In genomic region chr3:16897254-16897926, GRCh38 we compare ENCODE assay signal across 8 cellular contexts. TPM values are rescaled to one million over a fixed set of nuclear protein-coding genes. Genes with fewer than 3 reads are reported as not detected.
DNase-seq lines count a peak whose midpoint lies in the region; ATAC-seq and TF ChIP-seq lines count a peak whose summit lies in the region.

No MANE protein-coding gene starts in this region.

- peak overlapping the region; percentile 15 for H3K4me3 ChIP-seq in rectal smooth muscle tissue (ENCODE audit: low read length)
- no peak overlapping the region for H3K4me3 ChIP-seq in upper lobe of left lung

- no peak for TF ChIP-seq EP300 in upper lobe of left lung (IDR thresholded peaks at IDR 0.05)

- no peaks in the 10 kb centered on the region for H3K36me3 ChIP-seq in rectal smooth muscle tissue (ENCODE audit: control insufficient read depth, insufficient read depth, low read length)
- no peaks in the 10 kb centered on the region for H3K36me3 ChIP-seq in upper lobe of left lung

- DNase-seq in EH (ENCODE audit: low read depth) (peak; percentile 86), CD1c-positive myeloid dendritic cell (ENCODE audit: extremely low spot score) (no peak), upper lobe of left lung (no peak), AML-193 (lab: John Stamatoyannopoulos, UW) (no peak)
- no peak for DNase-seq in activated T-helper 1 cell treated with anti-CD3 and anti-CD28 coated beads, Interleukin-12 subunit alpha, Interleukin-12 subunit beta, Interleukin-2, Interleukin-4 antibody, amounts not matched to agents 30 ng/mL and 10 ng/mL and 1 ng/mL, durations not matched to agents 14 hours and 24 hours and 36 hours (ENCODE audit: low spot score)

- H3K9me3 Mint-ChIP-seq in activated T-helper 1 cell treated with anti-CD3 and anti-CD28 coated beads, Interleukin-12 subunit alpha, Interleukin-12 subunit beta, Interleukin-2, Interleukin-4 antibody, amounts not matched to agents 30 ng/mL and 10 ng/mL and 1 ng/mL, durations not matched to agents 14 hours and 24 hours and 36 hours = no peaks in the 10 kb centered on the region

- peak overlapping the region; percentile 11 for H3K4me3 Mint-ChIP-seq in activated T-helper 1 cell treated with anti-CD3 and anti-CD28 coated beads, Interleukin-12 subunit alpha, Interleukin-12 subunit beta, Interleukin-2, Interleukin-4 antibody, amounts not matched to agents 30 ng/mL and 10 ng/mL and 1 ng/mL, durations not matched to agents 14 hours and 24 hours and 36 hours

- no peaks in the 10 kb centered on the region for H3K9me3 ChIP-seq in upper lobe of left lung

- H3K27ac ChIP-seq in rectal smooth muscle tissue (ENCODE audit: low read depth, low read length) = no peak overlapping the region
- H3K27ac ChIP-seq in upper lobe of left lung = no peak overlapping the region

- ATAC-seq in GM19438 (IDR thresholded peaks at IDR 0.05; ENCODE audit: low read depth, unreplicated experiment) (peak; percentile 61), HG03457 (IDR thresholded peaks at IDR 0.05; ENCODE audit: unreplicated experiment) (peak; percentile 67), upper lobe of left lung (ENCODE audit: low FRiP score in 2 of 2) (no peak)

- intact Hi-C loops in activated T-helper 1 cell treated with anti-CD3 and anti-CD28 coated beads, Interleukin-12 subunit alpha, Interleukin-12 subunit beta, Interleukin-2, Interleukin-4 antibody, amounts not matched to agents 30 ng/mL and 10 ng/mL and 1 ng/mL, durations not matched to agents 14 hours and 24 hours and 36 hours (cut with micrococcal nuclease) = no loop called here

- H3K36me3 Mint-ChIP-seq in activated T-helper 1 cell treated with anti-CD3 and anti-CD28 coated beads, Interleukin-12 subunit alpha, Interleukin-12 subunit beta, Interleukin-2, Interleukin-4 antibody, amounts not matched to agents 30 ng/mL and 10 ng/mL and 1 ng/mL, durations not matched to agents 14 hours and 24 hours and 36 hours (ENCODE audit: low read depth) = peaks cover 5% of the 10 kb centered on the region

- H3K27me3 ChIP-seq in rectal smooth muscle tissue (ENCODE audit: control insufficient read depth, insufficient read depth, low read length) (no peaks in the 10 kb centered on the region), upper lobe of left lung (no peaks in the 10 kb centered on the region)

- peaks cover 71% of the 10 kb centered on the region for H3K4me1 Mint-ChIP-seq in activated T-helper 1 cell treated with anti-CD3 and anti-CD28 coated beads, Interleukin-12 subunit alpha, Interleukin-12 subunit beta, Interleukin-2, Interleukin-4 antibody, amounts not matched to agents 30 ng/mL and 10 ng/mL and 1 ng/mL, durations not matched to agents 14 hours and 24 hours and 36 hours (ENCODE audit: low read depth)

- H3K4me1 ChIP-seq in rectal smooth muscle tissue (ENCODE audit: control insufficient read depth, insufficient read depth, low read length) = no peaks in the 10 kb centered on the region
- peaks cover 0 to 4% (median 1%) of the 10 kb centered on the region in 4 donors for H3K4me1 ChIP-seq in upper lobe of left lung

- 80 to 83% methylated on average over 11 of the region's 11 CpGs for WGBS in upper lobe of left lung, 2 donors

- no peak for TF ChIP-seq CTCF in upper lobe of left lung (IDR thresholded peaks at IDR 0.05)

- H3K27me3 Mint-ChIP-seq in activated T-helper 1 cell treated with anti-CD3 and anti-CD28 coated beads, Interleukin-12 subunit alpha, Interleukin-12 subunit beta, Interleukin-2, Interleukin-4 antibody, amounts not matched to agents 30 ng/mL and 10 ng/mL and 1 ng/mL, durations not matched to agents 14 hours and 24 hours and 36 hours (ENCODE audit: insufficient read depth) = no peaks in the 10 kb centered on the region

- TF ChIP-seq POLR2A in upper lobe of left lung (IDR thresholded peaks at IDR 0.05) = no peak

- no peak overlapping the region for H3K9ac ChIP-seq in rectal smooth muscle tissue (ENCODE audit: low read length)

- peak overlapping the region; percentile 9 for H3K27ac Mint-ChIP-seq in activated T-helper 1 cell treated with anti-CD3 and anti-CD28 coated beads, Interleukin-12 subunit alpha, Interleukin-12 subunit beta, Interleukin-2, Interleukin-4 antibody, amounts not matched to agents 30 ng/mL and 10 ng/mL and 1 ng/mL, durations not matched to agents 14 hours and 24 hours and 36 hours

RNA-seq across cellular contexts. Expression of gene PLCL2, which starts 12.6 kb away (rescaled TPM):
- total RNA-seq in activated T-helper 1 cell treated with anti-CD3 and anti-CD28 coated beads, Interleukin-12 subunit alpha, Interleukin-12 subunit beta, Interleukin-2, Interleukin-4 antibody, amounts not matched to agents 30 ng/mL and 10 ng/mL and 1 ng/mL, durations not matched to agents 14 hours and 24 hours and 36 hours = 14.9 and 15.0 TPM in 2 replicates
- 10 to 100 TPM in 4 of 6 donors, 1 to 10 TPM in 2; 6.5 to 15.8 (median 10.7) TPM for total RNA-seq in upper lobe of left lung

Comparison
In these comparisons a context has a peak if more than half of its experiments do, and no peak if none do; other contexts are left out.
1. ATAC-seq: peak in GM19438 (single experiment) and HG03457 (single experiment); none in upper lobe of left lung (0 of 2).